In the genomic region with DNA sequence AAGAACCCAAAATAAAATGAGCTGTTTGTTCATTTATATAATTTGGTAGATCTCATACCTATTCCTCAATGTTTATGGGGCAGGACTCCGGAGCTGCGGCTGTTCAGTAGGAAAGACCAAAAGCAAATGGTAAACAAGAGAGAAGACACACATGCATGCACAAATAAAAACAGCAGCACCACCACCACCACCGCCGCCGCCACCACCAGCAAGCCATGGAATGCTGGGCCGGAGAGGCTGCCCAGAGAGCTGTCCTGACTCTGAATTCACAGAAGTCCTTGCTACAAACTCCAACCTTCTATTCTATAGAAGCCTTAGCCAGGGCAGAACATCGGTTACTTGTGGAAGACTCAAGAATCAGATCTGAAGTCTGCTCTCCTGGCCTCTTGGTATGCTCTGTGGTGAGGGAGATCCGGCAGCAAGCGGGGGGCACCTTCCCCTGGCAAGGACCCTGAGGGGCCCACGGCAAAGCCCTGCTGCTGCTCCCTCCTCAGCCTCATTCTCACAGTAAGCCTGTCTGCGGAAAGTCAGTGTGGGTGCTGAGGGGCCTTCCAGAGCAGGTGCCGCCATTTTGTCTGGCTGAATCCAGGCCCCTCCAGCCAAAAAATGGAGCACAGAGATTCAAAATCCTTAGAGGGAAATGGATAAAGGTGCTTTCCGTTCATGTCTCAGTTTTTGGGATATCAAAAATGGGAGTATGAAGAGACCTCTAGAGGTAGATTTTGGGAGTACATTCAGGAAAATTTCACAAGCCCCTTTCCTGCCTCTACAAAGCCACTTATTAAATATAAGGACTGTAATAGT, we compare ENCODE assay signal across 8 cellular contexts. TPM values are rescaled to one million over a fixed set of nuclear protein-coding genes. Genes with fewer than 3 reads are reported as not detected.
DNase-seq lines count a peak whose midpoint lies in the region; ATAC-seq and TF ChIP-seq lines count a peak whose summit lies in the region.

No MANE protein-coding gene starts in this region.

- DNase-seq in HCT116 (ENCODE audit: low read depth, low spot score), result peak; percentile 35
- peak; percentile 7 for DNase-seq in SKM-1 treated with dmso at 0.1 percent for 144 hours (lab: John Stamatoyannopoulos, UW; ENCODE audit: unreplicated experiment)
- no peak for DNase-seq in glutamatergic neuron
- no peak for DNase-seq in tibial artery
- no peak for DNase-seq in NCI-H187 treated with DMSO at 0.1 percent for 48 hours (lab: John Stamatoyannopoulos, UW)
- DNase-seq in mucosa of descending colon, result no peak

- no peak overlapping the region for H3K9ac ChIP-seq in HCT116 (ENCODE audit: low read length)

- H3K27ac ChIP-seq in C4-2B, result no peak overlapping the region
- H3K27ac ChIP-seq in HCT116 (ENCODE audit: low read depth, low read length), result no peak overlapping the region
- H3K27ac ChIP-seq in tibial artery, result no peak overlapping the region

- TF ChIP-seq CTCF in C4-2B (conservative IDR thresholded peaks at IDR 0.05) (peak; percentile 76), HCT116 (IDR thresholded peaks at IDR 0.05 in 2 of 3, conservative IDR thresholded peaks at IDR 0.05 in 1 of 3; ENCODE audit: borderline replicate concordance in 1 of 3, insufficient read depth in 1 of 3, low read depth in 2 of 3, low read length in 2 of 3) (peak; percentile 72 to 88 (median 74)), glutamatergic neuron (IDR thresholded peaks at IDR 0.05; ENCODE audit: partially characterized antibody, unreplicated experiment) (peak; percentile 75), tibial artery (IDR thresholded peaks at IDR 0.05) (peak; percentile 57 to 58), mucosa of descending colon (IDR thresholded peaks at IDR 0.05) (no peak)

- H3K36me3 ChIP-seq in HCT116 (ENCODE audit: control insufficient read depth in 1 of 2, insufficient read depth in 2 of 2, low read length in 2 of 2) (no peaks in the 10 kb centered on the region), tibial artery (no peaks in the 10 kb centered on the region), mucosa of descending colon (ENCODE audit: low read depth) (no peaks in the 10 kb centered on the region)

- no peak overlapping the region for H3K27ac Mint-ChIP-seq in glutamatergic neuron (ENCODE audit: unreplicated experiment)

- H3K27me3 ChIP-seq in HCT116 (ENCODE audit: insufficient read depth, low read length) (no peaks in the 10 kb centered on the region), tibial artery (peaks cover 0 to 8% of the 10 kb centered on the region in 2 donors)

- POLR2A ChIA-PET in HCT116 (lab: Charles Lee), result no interaction called here

- H3K4me1 ChIP-seq in HCT116 (ENCODE audit: control insufficient read depth in 1 of 2, insufficient read depth in 2 of 2, low read length in 2 of 2) (peaks cover 6 to 13% of the 10 kb centered on the region in 2 experiments; a peak in 2 of 4 replicates), tibial artery (no peaks in the 10 kb centered on the region), mucosa of descending colon (ENCODE audit: low read depth) (no peaks in the 10 kb centered on the region)

- peaks cover under 1% of the 10 kb centered on the region for H3K9me3 Mint-ChIP-seq in glutamatergic neuron (ENCODE audit: unreplicated experiment)

- no peak overlapping the region for H3K4me2 ChIP-seq in HCT116 (ENCODE audit: low read length)

- no peaks in the 10 kb centered on the region for H3K9me2 ChIP-seq in HCT116 (ENCODE audit: insufficient read depth)

- H3K79me2 ChIP-seq in HCT116 (ENCODE audit: insufficient read depth, low read length), result no peaks in the 10 kb centered on the region

- RAD21 ChIA-PET in HCT116 (lab: Charles Lee; ENCODE audit: low non-redundant PET in 1 of 2, low total read pairs in 2 of 2, uncharacterized antibody in 2 of 2, unreplicated experiment in 2 of 2), result no interaction called here

- H3K36me3 Mint-ChIP-seq in glutamatergic neuron (ENCODE audit: unreplicated experiment), result no peaks in the 10 kb centered on the region

- intact Hi-C loops in HCT116 (cut with micrococcal nuclease) (no loop called here), tibial artery (cut with DNase I; ENCODE audit: low total_unique reads) (no loop called here), mucosa of descending colon (cut with DNase I, micrococcal nuclease) (no loop called here)

- TF ChIP-seq POLR2A in HCT116 (IDR thresholded peaks at IDR 0.05; ENCODE audit: borderline replicate concordance, extremely low read depth, insufficient read depth, insufficient read length), result no peak

- ATAC-seq in HCT116, result peak; percentile 68
- ATAC-seq in mucosa of descending colon, result no peak
- ATAC-seq in GM19397 (IDR thresholded peaks at IDR 0.05; ENCODE audit: unreplicated experiment), result no peak

- no peak overlapping the region for H3K4me3 Mint-ChIP-seq in glutamatergic neuron (ENCODE audit: unreplicated experiment)

- no peak; the same call in 1 of the 2 replicates for TF ChIP-seq RAD21 in HCT116 (IDR thresholded peaks at IDR 0.05; ENCODE audit: low read depth)

- H3K27me3 Mint-ChIP-seq in glutamatergic neuron (ENCODE audit: unreplicated experiment), result peaks cover 9% of the 10 kb centered on the region

- H3K4me1 Mint-ChIP-seq in glutamatergic neuron (ENCODE audit: low read depth, unreplicated experiment), result peaks cover 14% of the 10 kb centered on the region

- CTCF ChIA-PET in HCT116 (lab: Charles Lee), result interaction anchor here (1.7 kb wide), 1 partner anchor 37 kb away, joined by 4 read pairs; no protein-coding TSS in a partner anchor

- BruUV-seq in HCT116 (replicated peaks; lab: Mats Ljungman, UMichigan), result no TSS peak

- no peaks in the 10 kb centered on the region for H4K20me1 ChIP-seq in HCT116 (ENCODE audit: insufficient read depth)

- H2AFZ ChIP-seq in HCT116 (ENCODE audit: low read depth, low read length, poor library complexity, severe bottlenecking), result peak overlapping the region; percentile 15

- H3K4me3 ChIP-seq in HCT116 (replicated peaks in 1 of 2; ENCODE audit: low read depth in 1 of 2, low read length in 2 of 2), result no peak overlapping the region
- H3K4me3 ChIP-seq in tibial artery, result no peak overlapping the region
- H3K4me3 ChIP-seq in mucosa of descending colon, result no peak overlapping the region

- H3K9me3 ChIP-seq in HCT116 (ENCODE audit: control insufficient read depth in 1 of 2, insufficient read depth in 1 of 2, low read depth in 1 of 2, low read length in 2 of 2), result no peaks in the 10 kb centered on the region
- no peaks in the 10 kb centered on the region for H3K9me3 ChIP-seq in tibial artery
- no peaks in the 10 kb centered on the region for H3K9me3 ChIP-seq in mucosa of descending colon

TF ChIP-seq in HCT116, 20 proteins besides CTCF, POLR2A, EP300 and RAD21 (continues in another document):
- TF ChIP-seq SP1 (IDR thresholded peaks at IDR 0.05; ENCODE audit: low read depth), result no peak
- TF ChIP-seq EZH2 (IDR thresholded peaks at IDR 0.05), result no peak
- TF ChIP-seq, protein P1, sequence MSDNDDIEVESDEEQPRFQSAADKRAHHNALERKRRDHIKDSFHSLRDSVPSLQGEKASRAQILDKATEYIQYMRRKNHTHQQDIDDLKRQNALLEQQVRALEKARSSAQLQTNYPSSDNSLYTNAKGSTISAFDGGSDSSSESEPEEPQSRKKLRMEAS (IDR thresholded peaks at IDR 0.05), result no peak
- no peak for TF ChIP-seq CBX3 (IDR thresholded peaks at IDR 0.05; ENCODE audit: low read depth)
- no peak for TF ChIP-seq JUND (IDR thresholded peaks at IDR 0.05)
- TF ChIP-seq EGR1 (IDR thresholded peaks at IDR 0.05; ENCODE audit: low read depth), result no peak
- TF ChIP-seq SIN3A (IDR thresholded peaks at IDR 0.05; ENCODE audit: low read depth), result no peak
- no peak for TF ChIP-seq CEBPB (IDR thresholded peaks at IDR 0.05; ENCODE audit: low read depth)
- TF ChIP-seq, protein P2, sequence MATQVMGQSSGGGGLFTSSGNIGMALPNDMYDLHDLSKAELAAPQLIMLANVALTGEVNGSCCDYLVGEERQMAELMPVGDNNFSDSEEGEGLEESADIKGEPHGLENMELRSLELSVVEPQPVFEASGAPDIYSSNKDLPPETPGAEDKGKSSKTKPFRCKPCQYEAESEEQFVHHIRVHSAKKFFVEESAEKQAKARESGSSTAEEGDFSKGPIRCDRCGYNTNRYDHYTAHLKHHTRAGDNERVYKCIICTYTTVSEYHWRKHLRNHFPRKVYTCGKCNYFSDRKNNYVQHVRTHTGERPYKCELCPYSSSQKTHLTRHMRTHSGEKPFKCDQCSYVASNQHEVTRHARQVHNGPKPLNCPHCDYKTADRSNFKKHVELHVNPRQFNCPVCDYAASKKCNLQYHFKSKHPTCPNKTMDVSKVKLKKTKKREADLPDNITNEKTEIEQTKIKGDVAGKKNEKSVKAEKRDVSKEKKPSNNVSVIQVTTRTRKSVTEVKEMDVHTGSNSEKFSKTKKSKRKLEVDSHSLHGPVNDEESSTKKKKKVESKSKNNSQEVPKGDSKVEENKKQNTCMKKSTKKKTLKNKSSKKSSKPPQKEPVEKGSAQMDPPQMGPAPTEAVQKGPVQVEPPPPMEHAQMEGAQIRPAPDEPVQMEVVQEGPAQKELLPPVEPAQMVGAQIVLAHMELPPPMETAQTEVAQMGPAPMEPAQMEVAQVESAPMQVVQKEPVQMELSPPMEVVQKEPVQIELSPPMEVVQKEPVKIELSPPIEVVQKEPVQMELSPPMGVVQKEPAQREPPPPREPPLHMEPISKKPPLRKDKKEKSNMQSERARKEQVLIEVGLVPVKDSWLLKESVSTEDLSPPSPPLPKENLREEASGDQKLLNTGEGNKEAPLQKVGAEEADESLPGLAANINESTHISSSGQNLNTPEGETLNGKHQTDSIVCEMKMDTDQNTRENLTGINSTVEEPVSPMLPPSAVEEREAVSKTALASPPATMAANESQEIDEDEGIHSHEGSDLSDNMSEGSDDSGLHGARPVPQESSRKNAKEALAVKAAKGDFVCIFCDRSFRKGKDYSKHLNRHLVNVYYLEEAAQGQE (IDR thresholded peaks at IDR 0.05; ENCODE audit: low read depth), result no peak
- TF ChIP-seq YY1 (IDR thresholded peaks at IDR 0.05; ENCODE audit: extremely low read depth, insufficient replicate concordance, low read depth, low read length), result no peak
- TF ChIP-seq FOSL1 (IDR thresholded peaks at IDR 0.05; ENCODE audit: low read depth), result no peak
- no peak for TF ChIP-seq POLR2AphosphoS5 (IDR thresholded peaks at IDR 0.05; ENCODE audit: low read depth, low read length)

RNA-seq across cellular contexts. Expression of a gene that starts 6.4 kb away (rescaled TPM):
- total RNA-seq in HCT116 (2021; ENCODE audit: unreplicated experiment) (0.61 TPM), glutamatergic neuron (ENCODE audit: unreplicated experiment) (not detected), mucosa of descending colon (1 to 10 TPM in 1 of 3 donors, under 1 TPM in 2; 0.16 to 2.2 (median 0.52) TPM)
- polyA plus RNA-seq in HCT116 (2012), result 0.27 and 0.30 TPM in 2 replicates

RNA-seq across cellular contexts. Expression of a gene that starts 43.8 kb away (rescaled TPM):
- 114 TPM for total RNA-seq in HCT116 (2021; ENCODE audit: unreplicated experiment)
- polyA plus RNA-seq in HCT116 (2012), result 57.8 and 59.4 TPM in 2 replicates
- total RNA-seq in glutamatergic neuron (ENCODE audit: unreplicated experiment), result 249 TPM
- total RNA-seq in mucosa of descending colon, result 100 to 1,000 TPM in 2 of 3 donors, 10 to 100 TPM in 1; 91.0 to 145 (median 142) TPM

Comparison
In these comparisons a context has a peak if more than half of its experiments do, and no peak if none do; other contexts are left out.
1. DNase-seq: peak in HCT116 (single experiment) and SKM-1 treated with dmso at 0.1 percent for 144 hours (single experiment); none in glutamatergic neuron (single experiment), tibial artery (0 of 2), NCI-H187 treated with DMSO at 0.1 percent for 48 hours (single experiment) and mucosa of descending colon (0 of 3).